ENCODE assay signal across 8 cellular contexts in the genomic region with DNA sequence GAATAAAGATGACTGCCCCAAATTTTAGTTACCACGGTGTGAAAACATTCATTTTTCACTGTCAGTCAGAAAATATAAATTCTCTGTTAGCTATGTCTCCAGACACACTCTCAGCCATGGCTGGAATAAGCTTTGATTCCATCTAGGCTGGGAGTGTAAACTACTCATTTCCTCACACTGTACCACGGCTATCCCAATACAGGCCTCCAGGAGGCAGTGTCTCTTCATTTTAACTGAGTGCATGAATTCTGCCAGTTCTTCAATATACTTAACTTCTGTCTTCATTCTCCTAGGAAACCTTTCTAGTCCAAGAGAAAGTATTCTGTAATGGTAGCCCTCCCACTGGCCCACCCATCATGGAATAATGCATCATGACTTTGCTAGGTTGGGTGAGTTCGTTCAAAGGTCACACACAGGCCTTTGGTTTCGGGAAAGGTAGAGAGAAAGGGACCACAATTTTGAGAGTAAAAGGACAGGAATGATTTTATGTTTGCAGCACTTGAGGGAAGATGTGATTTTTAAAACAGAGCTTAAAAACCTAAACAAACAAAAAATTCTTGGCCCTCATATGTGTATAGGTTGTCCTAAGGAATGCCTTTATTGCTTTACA.
DNase-seq lines count a peak whose midpoint lies in the region; TF ChIP-seq lines count a peak whose summit lies in the region.

No MANE protein-coding gene starts in this region.

- CTCF ChIA-PET in AG04450 (lab: Charles Lee) = interaction anchor here (0.5 to 4.6 kb wide), 36 partner anchors 9 to 876 kb away, joined by 3 to 98 read pairs (median 4); no protein-coding TSS in a partner anchor

- DNase-seq in AG04450 (ENCODE audit: low read depth, low spot score) (no peak), GM10266 (ENCODE audit: extremely low spot score) (peak; percentile 32), HFF-Myc (ENCODE audit: extremely low read depth, low read depth) (peak; percentile 40), M059J (ENCODE audit: low read depth) (peak; percentile 32), WERI-Rb-1 (peak; percentile 38), foreskin fibroblast (peak; percentile 16 to 64), occipital lobe (lab: John Stamatoyannopoulos, UW) (peak; percentile 17), H4 (ENCODE audit: low spot score) (no peak)

- no peaks in the 10 kb centered on the region for H3K36me3 ChIP-seq in WERI-Rb-1

- POLR2A ChIA-PET in AG04450 (lab: Yijun Ruan, JAX) = no interaction called here

- H3K27ac ChIP-seq in AG04450 (ENCODE audit: low read depth, low read length) (no peak overlapping the region), WERI-Rb-1 (no peak overlapping the region)

- H3K27me3 ChIP-seq in AG04450 (ENCODE audit: control insufficient read depth, insufficient read depth, low read length) (no peaks in the 10 kb centered on the region), WERI-Rb-1 (ENCODE audit: insufficient read depth, low read depth, severe bottlenecking) (peaks cover 45% of the 10 kb centered on the region)

- TF ChIP-seq CTCF in AG04450 (IDR thresholded peaks at IDR 0.05; ENCODE audit: low read depth, low read length) = peak; percentile 76
- TF ChIP-seq CTCF in GM10266 (IDR thresholded peaks at IDR 0.05; ENCODE audit: control insufficient read depth, insufficient read depth, low read depth, missing control alignments) = peak; percentile 80
- TF ChIP-seq CTCF in HFF-Myc (IDR thresholded peaks at IDR 0.05; ENCODE audit: low read depth, low read length, missing control alignments) = peak; percentile 80
- TF ChIP-seq CTCF in WERI-Rb-1 (IDR thresholded peaks at IDR 0.05; ENCODE audit: low read depth, low read length) = peak; percentile 63
- peak; percentile 81 for TF ChIP-seq CTCF in foreskin fibroblast (IDR thresholded peaks at IDR 0.05; ENCODE audit: low read depth, low read length)

- H3K9me3 ChIP-seq in AG04450 (ENCODE audit: control insufficient read depth, insufficient read depth, low read length) (no peaks in the 10 kb centered on the region), WERI-Rb-1 (ENCODE audit: severe bottlenecking) (no peaks in the 10 kb centered on the region)

- no peak overlapping the region for H3K4me3 ChIP-seq in AG04450 (ENCODE audit: low read depth, low read length)
- no peak overlapping the region for H3K4me3 ChIP-seq in HFF-Myc (replicated peaks; ENCODE audit: low read depth, low read length)
- H3K4me3 ChIP-seq in WERI-Rb-1 (ENCODE audit: low read depth, low read length) = no peak overlapping the region
- H3K4me3 ChIP-seq in foreskin fibroblast (ENCODE audit: low read depth in 1 of 2, low read length in 2 of 2) = no peak overlapping the region

Comparison
In these comparisons a context has a peak if more than half of its experiments do, and no peak if none do; other contexts are left out.
1. DNase-seq: peak in GM10266 (single experiment), HFF-Myc (single experiment), M059J (single experiment), WERI-Rb-1 (single experiment), foreskin fibroblast (2 of 2) and occipital lobe (single experiment); none in AG04450 (single experiment) and H4 (single experiment).
2. Peak in every context shown above with its lines, with median percentiles within 50 percentile points of each other: CTCF ChIP-seq.